ENCODE assay signal across 1 cellular context in genomic region chr11:28417601-28418323, GRCh38.
TF ChIP-seq lines count a peak whose summit lies in the region.

No MANE protein-coding gene starts in this region.

TF ChIP-seq in SK-N-SH, 30 proteins besides CTCF, POLR2A, EP300 and RAD21 (continued from another document):
- TF ChIP-seq USF2 (IDR thresholded peaks at IDR 0.05; ENCODE audit: borderline replicate concordance, low read depth, low read length) (no peak), RXRA (IDR thresholded peaks at IDR 0.05; ENCODE audit: borderline replicate concordance, low read depth) (peak; percentile 43; the same call in 1 of the 2 replicates), EZH2phosphoT487 (IDR thresholded peaks at IDR 0.05; ENCODE audit: borderline replicate concordance, low read depth) (no peak), NRF1 (IDR thresholded peaks at IDR 0.05; ENCODE audit: low read depth, low read length) (no peak), JUND (IDR thresholded peaks at IDR 0.05) (peak; percentile 30; the same call in 1 of the 2 replicates), MEF2A (IDR thresholded peaks at IDR 0.05; ENCODE audit: borderline replicate concordance, low read depth) (peak; percentile 82), REST (IDR thresholded peaks at IDR 0.05; ENCODE audit: low read depth, low read length) (no peak), MAX (IDR thresholded peaks at IDR 0.05; ENCODE audit: low read depth) (no peak)
